ENCODE assay signal across 1 cellular context in genomic region chr19:13153627-13154240, GRCh38.
TF ChIP-seq lines count a peak whose summit lies in the region.

No MANE protein-coding gene starts in this region.

TF ChIP-seq in GM23338, 12 proteins besides CTCF, POLR2A, EP300 and RAD21:
- TF ChIP-seq ZNF462 (CRISPR knock-in tag; IDR thresholded peaks at IDR 0.05) (no peak), REST (IDR thresholded peaks at IDR 0.05; ENCODE audit: unreplicated experiment) (no peak), EZH2 (IDR thresholded peaks at IDR 0.05; ENCODE audit: low read depth, unreplicated experiment) (no peak), ZNF114 (CRISPR knock-in tag; IDR thresholded peaks at IDR 0.05) (no peak), ETS1 (IDR thresholded peaks at IDR 0.05) (no peak), CREB1 (CRISPR knock-in tag; IDR thresholded peaks at IDR 0.05; ENCODE audit: low read depth) (0 out of 2 replicates have a peak, but pooled peaks have one; percentile 56), NANOG (IDR thresholded peaks at IDR 0.05; ENCODE audit: borderline replicate concordance) (no peak)
